9 cellular contexts compared by ENCODE assay signal in the genomic region with DNA sequence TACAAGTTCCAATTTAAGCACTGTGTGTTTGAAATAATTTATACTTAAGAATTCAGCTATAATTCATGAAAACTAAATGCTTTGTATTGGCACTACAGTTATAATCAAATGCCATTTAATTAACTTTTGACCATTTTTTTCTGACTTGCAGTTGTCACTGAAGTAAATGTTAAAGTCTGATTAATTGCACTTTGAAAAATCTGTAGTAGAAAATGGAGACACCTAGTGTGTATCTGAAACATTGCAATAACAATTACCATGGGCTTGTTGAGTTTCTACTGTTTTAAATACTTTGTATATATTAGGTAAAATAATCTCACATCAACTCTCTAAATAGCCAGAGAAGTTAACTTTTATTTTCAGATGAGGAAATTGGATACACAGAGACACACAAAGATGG.
A peak's percentile ranks its signal among the peaks of the same experiment; 100 is the strongest.
DNase-seq lines count a peak whose midpoint lies in the region; ATAC-seq, FAIRE-seq and TF ChIP-seq lines count a peak whose summit lies in the region.
"Had no signal": no experiment of that assay in that cellular context is flagged by ENCODE, and none has a peak within 500 bp of the region (broad histone marks: within the 10 kb centered on the region; RNA-seq: fewer than 3 reads in every experiment).

No MANE protein-coding gene starts in this region.

- H2BK15ac ChIP-seq in IMR-90 (ENCODE audit: low read depth, low read length), result no peak overlapping the region

- dilution Hi-C loops in IMR-90 (cut with HindIII; ENCODE audit: low sequenced_read_pairs, unreplicated experiment), result no loop called here

- H3K27ac Mint-ChIP-seq in mesothelial cell of epicardium (no peak overlapping the region), T-cell (no peak overlapping the region)
- H3K27ac Mint-ChIP-seq: activated naive CD8-positive, alpha-beta T cell treated with anti-CD3 and anti-CD28 coated beads, Interleukin-2, amount 50 U/mL, for 24 hours had no signal

- no peaks in the 10 kb centered on the region for H3K36me3 Mint-ChIP-seq in mesothelial cell of epicardium
- H3K36me3 Mint-ChIP-seq in T-cell, result no peaks in the 10 kb centered on the region

- TF ChIP-seq RAD21 in IMR-90 (IDR thresholded peaks at IDR 0.05; ENCODE audit: low read length), result peak; percentile 40

- no peaks in the 10 kb centered on the region for H3K9me3 Mint-ChIP-seq in mesothelial cell of epicardium
- no peaks in the 10 kb centered on the region for H3K9me3 Mint-ChIP-seq in T-cell
- H3K9me3 Mint-ChIP-seq: activated naive CD8-positive, alpha-beta T cell treated with anti-CD3 and anti-CD28 coated beads, Interleukin-2, amount 50 U/mL, for 24 hours had no signal

- H3K79me1 ChIP-seq in IMR-90 (ENCODE audit: low read depth in 1 of 2, low read length in 2 of 2), result no peaks in the 10 kb centered on the region

- H3K4me1 Mint-ChIP-seq in mesothelial cell of epicardium (no peaks in the 10 kb centered on the region), T-cell (no peaks in the 10 kb centered on the region)
- H3K4me1 Mint-ChIP-seq: activated naive CD8-positive, alpha-beta T cell treated with anti-CD3 and anti-CD28 coated beads, Interleukin-2, amount 50 U/mL, for 24 hours had no signal

- no peak overlapping the region for H4K5ac ChIP-seq in IMR-90 (ENCODE audit: low read depth, low read length)

- CTCF ChIA-PET in IMR-90 (lab: Yijun Ruan, JAX), result no interaction called here
- CTCF ChIA-PET in T-cell (lab: Charles Lee), result no interaction called here

- H4K91ac ChIP-seq in IMR-90 (ENCODE audit: insufficient read depth, low read depth, low read length), result no peak overlapping the region

- ATAC-seq in IMR-90 (ENCODE audit: low read depth) (no peak), T-cell (replicated peaks in 1 of 4) (no peak)
- ATAC-seq: activated naive CD8-positive, alpha-beta T cell treated with anti-CD3 and anti-CD28 coated beads, Interleukin-2, amount 50 U/mL, for 24 hours had no signal

- H3K9me1 ChIP-seq in IMR-90 (ENCODE audit: insufficient read depth, low read length), result no peaks in the 10 kb centered on the region

- H2AK5ac ChIP-seq in IMR-90 (ENCODE audit: low read depth, low read length), result no peak overlapping the region

- POLR2A ChIA-PET in IMR-90 (lab: Charles Lee; ENCODE audit: unreplicated experiment), result no interaction called here
- POLR2A ChIA-PET in T-cell (lab: Charles Lee), result no interaction called here

- H3K4me2 ChIP-seq in IMR-90 (ENCODE audit: low read depth, low read length), result no peak overlapping the region

- no peak overlapping the region for H2AFZ ChIP-seq in IMR-90 (replicated peaks; ENCODE audit: low read length, poor library complexity)

- H3K27me3 Mint-ChIP-seq in mesothelial cell of epicardium (ENCODE audit: low read depth) (no peaks in the 10 kb centered on the region), T-cell (no peaks in the 10 kb centered on the region)
- H3K27me3 Mint-ChIP-seq: activated naive CD8-positive, alpha-beta T cell treated with anti-CD3 and anti-CD28 coated beads, Interleukin-2, amount 50 U/mL, for 24 hours had no signal

- H4K20me1 ChIP-seq in IMR-90 (ENCODE audit: insufficient read depth, low read length), result no peaks in the 10 kb centered on the region

- no peak overlapping the region for H3K4ac ChIP-seq in IMR-90 (ENCODE audit: low read depth, low read length)

- H3K4me3 Mint-ChIP-seq in mesothelial cell of epicardium, result no peak overlapping the region
- H3K4me3 Mint-ChIP-seq in T-cell, result no peak overlapping the region
- H3K4me3 Mint-ChIP-seq: activated naive CD8-positive, alpha-beta T cell treated with anti-CD3 and anti-CD28 coated beads, Interleukin-2, amount 50 U/mL, for 24 hours had no signal

- no peaks in the 10 kb centered on the region for H3K4me1 ChIP-seq in IMR-90 (ENCODE audit: control insufficient read depth, insufficient read depth, low read length)

- no peak overlapping the region for H3K9ac ChIP-seq in IMR-90 (ENCODE audit: low read depth, low read length)

- H2BK5ac ChIP-seq in IMR-90 (ENCODE audit: low read depth, low read length, poor library complexity, severe bottlenecking), result no peak overlapping the region

- no peak overlapping the region for H3K14ac ChIP-seq in IMR-90 (replicated peaks; ENCODE audit: low read depth, low read length)

- H3K56ac ChIP-seq in IMR-90 (ENCODE audit: extremely low read depth, insufficient read depth, low read length), result no peak overlapping the region

- TF ChIP-seq CTCF in IMR-90 (conservative IDR thresholded peaks at IDR 0.05; ENCODE audit: low read depth, low read length) (peak; percentile 45), astrocyte of the spinal cord (IDR thresholded peaks at IDR 0.05; ENCODE audit: low read depth, low read length) (peak; percentile 44), mesothelial cell of epicardium (IDR thresholded peaks at IDR 0.05; ENCODE audit: unreplicated experiment) (peak; percentile 51)

- no peak overlapping the region for H3K23ac ChIP-seq in IMR-90 (ENCODE audit: low read depth, low read length)

- no peak for DNase-seq in GM18507 (ENCODE audit: extremely low spot score, insufficient read length, low read depth)
- peak; percentile 3 for DNase-seq in IMR-90
- DNase-seq in astrocyte of the spinal cord (ENCODE audit: low read depth, low spot score), result peak; percentile 30
- no peak for DNase-seq in mesothelial cell of epicardium (ENCODE audit: low spot score in 2 of 2, unreplicated experiment in 2 of 2)
- no peak for DNase-seq in D341Med (ENCODE audit: low spot score)
- no peak for DNase-seq in activated T-cell treated with anti-CD3 and anti-CD28 coated beads, Interleukin-2, amount 50 U/mL, for 48 hours
- DNase-seq in T-cell, result no peak
- DNase-seq: activated naive CD8-positive, alpha-beta T cell treated with anti-CD3 and anti-CD28 coated beads, Interleukin-2, amount 50 U/mL, for 24 hours had no signal

- 0 out of 2 replicates have a peak, but pooled peaks cover 5% of the 10 kb centered on the region for H3K9me3 ChIP-seq in IMR-90 (ENCODE audit: control insufficient read depth, insufficient read depth, low read length)
- H3K9me3 ChIP-seq: neutrophil had no signal

- H2BK120ac ChIP-seq in IMR-90 (ENCODE audit: low read depth, low read length), result no peak overlapping the region

- H3K27ac ChIP-seq in IMR-90 (ENCODE audit: insufficient read depth, low read length), result no peak overlapping the region
- H3K27ac ChIP-seq: neutrophil had no signal

- no peak overlapping the region for H3K18ac ChIP-seq in IMR-90 (ENCODE audit: low read depth, low read length)

- no TSS peak for BruUV-seq in IMR-90 (replicated peaks; lab: Mats Ljungman, UMichigan)

- H3K27me3 ChIP-seq in IMR-90 (ENCODE audit: control insufficient read depth, insufficient read depth, low read length), result no peaks in the 10 kb centered on the region
- H3K27me3 ChIP-seq: neutrophil had no signal

- peak; percentile 44 for FAIRE-seq in GM18507 (lab: Jason Lieb, UNC)

- in situ Hi-C loops in IMR-90 (cut with MboI; ENCODE audit: low sequenced_read_pairs) (no loop called here), astrocyte of the spinal cord (cut with HindIII; ENCODE audit: low sequenced_read_pairs) (no loop called here)

- H4K8ac ChIP-seq in IMR-90 (ENCODE audit: low read depth in 2 of 2, low read length in 2 of 2), result no peak overlapping the region

- intact Hi-C loops in IMR-90 (cut with micrococcal nuclease), result loop anchor here (10.0 kb wide), 1 partner anchor 635 kb away; no protein-coding TSS in a partner anchor

- H3K36me3 ChIP-seq in IMR-90 (ENCODE audit: control insufficient read depth, insufficient read depth, low read length), result no peaks in the 10 kb centered on the region
- H3K36me3 ChIP-seq: neutrophil had no signal

- no peak overlapping the region for H2AK9ac ChIP-seq in IMR-90 (replicated peaks; ENCODE audit: low read depth, low read length, poor library complexity)

- H2BK20ac ChIP-seq in IMR-90 (ENCODE audit: low read depth, low read length), result no peak overlapping the region

- H3K4me3 ChIP-seq in IMR-90 (ENCODE audit: insufficient read depth, low read depth, low read length) (no peak overlapping the region), astrocyte of the spinal cord (ENCODE audit: low read depth, low read length) (no peak overlapping the region)

- no peak for TF ChIP-seq POLR2A in IMR-90 (IDR thresholded peaks at IDR 0.05; ENCODE audit: low read depth, low read length)

TF ChIP-seq in IMR-90, 13 proteins besides CTCF, POLR2A, EP300 and RAD21:
- peak; percentile 32; the same call in 1 of the 2 replicates for TF ChIP-seq SMC3 (IDR thresholded peaks at IDR 0.05; ENCODE audit: low read depth, low read length)
- no peak for TF ChIP-seq MXI1 (IDR thresholded peaks at IDR 0.05; ENCODE audit: borderline replicate concordance, low read depth, low read length)
- TF ChIP-seq, protein P1, sequence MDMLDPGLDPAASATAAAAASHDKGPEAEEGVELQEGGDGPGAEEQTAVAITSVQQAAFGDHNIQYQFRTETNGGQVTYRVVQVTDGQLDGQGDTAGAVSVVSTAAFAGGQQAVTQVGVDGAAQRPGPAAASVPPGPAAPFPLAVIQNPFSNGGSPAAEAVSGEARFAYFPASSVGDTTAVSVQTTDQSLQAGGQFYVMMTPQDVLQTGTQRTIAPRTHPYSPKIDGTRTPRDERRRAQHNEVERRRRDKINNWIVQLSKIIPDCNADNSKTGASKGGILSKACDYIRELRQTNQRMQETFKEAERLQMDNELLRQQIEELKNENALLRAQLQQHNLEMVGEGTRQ (IDR thresholded peaks at IDR 0.05; ENCODE audit: low read depth, low read length), result no peak

Comparison
In these comparisons a context has a peak if more than half of its experiments do, and no peak if none do; other contexts are left out.
1. DNase-seq: peak in IMR-90 (single experiment) and astrocyte of the spinal cord (single experiment); none in GM18507 (single experiment), mesothelial cell of epicardium (0 of 2), D341Med (single experiment), activated T-cell treated with anti-CD3 and anti-CD28 coated beads, Interleukin-2, amount 50 U/mL, for 48 hours (0 of 2) and T-cell (0 of 34).
2. Peak in every context shown above with its lines, with median percentiles within 50 percentile points of each other: CTCF ChIP-seq.